In genomic region chr3:154324919-154325318, GRCh38 we compare ENCODE assay signal across 8 cellular contexts. TPM values are rescaled to one million over a fixed set of nuclear protein-coding genes. Genes with fewer than 3 reads are reported as not detected.
DNase-seq lines count a peak whose midpoint lies in the region; ATAC-seq, FAIRE-seq and TF ChIP-seq lines count a peak whose summit lies in the region.

No MANE protein-coding gene starts in this region.

- no peak overlapping the region for H3K56ac ChIP-seq in H1 (replicated peaks; ENCODE audit: insufficient read length, low read depth, low read length)

- H3K79me1 ChIP-seq in H1 (ENCODE audit: low read depth, low read length) (peaks cover 4% of the 10 kb centered on the region; the same call in 1 of the 2 replicates), neuronal stem cell (ENCODE audit: low read depth, low read length) (no peaks in the 10 kb centered on the region)

- H3K9me3 ChIP-seq in DOHH2 (ENCODE audit: control insufficient read depth, insufficient read depth, low read length) (peaks cover 6% of the 10 kb centered on the region), H1 (ENCODE audit: insufficient read depth in 2 of 2, low read depth in 1 of 2, low read length in 1 of 2) (no peaks in the 10 kb centered on the region), neuronal stem cell (replicated peaks in 1 of 2; ENCODE audit: control insufficient read depth in 2 of 2, insufficient read depth in 1 of 2, low read depth in 1 of 2, low read length in 2 of 2) (peaks cover 0 to 27% of the 10 kb centered on the region in 2 donors)

- no peak overlapping the region for H3K18ac ChIP-seq in H1 (ENCODE audit: extremely low read depth, low read length)
- H3K18ac ChIP-seq in neuronal stem cell (ENCODE audit: low read length) = no peak overlapping the region

- 95% methylated on average over 3 of the region's 3 CpGs; no CpG with 5 or more reads in 1 of the 2 experiments for WGBS in H1 (ENCODE audit: extremely low coverage in 1 of 2, insufficient coverage in 1 of 2, insufficient read length in 1 of 2, insufficient replicate concordance in 2 of 2, low coverage in 1 of 2, low lambda C conversion rate in 2 of 2, missing lambda C conversion rate in 1 of 2), 2 experiments
- no CpG with 5 or more reads among the region's 3 CpGs for WGBS in neuronal stem cell (ENCODE audit: extremely low coverage in 2 of 2, insufficient read length in 2 of 2, insufficient replicate concordance in 1 of 2), 2 donors

- ATAC-seq in GM21447 (IDR thresholded peaks at IDR 0.05; ENCODE audit: unreplicated experiment) (no peak), HG02973 (IDR thresholded peaks at IDR 0.05; ENCODE audit: unreplicated experiment) (no peak)

- H3K9ac ChIP-seq in H1 (replicated peaks in 1 of 4; ENCODE audit: extremely low read depth in 1 of 4, low read depth in 3 of 4, low read length in 3 of 4) = no peak overlapping the region
- no peak overlapping the region for H3K9ac ChIP-seq in neuronal stem cell (ENCODE audit: low read depth, low read length, poor library complexity)

- no peak overlapping the region for H2BK20ac ChIP-seq in H1 (ENCODE audit: low read length)

- H3K4ac ChIP-seq in H1 (replicated peaks; ENCODE audit: insufficient read length, low read depth, low read length) (no peak overlapping the region), neuronal stem cell (ENCODE audit: low read length) (no peak overlapping the region)

- no peaks in the 10 kb centered on the region for H3K23me2 ChIP-seq in H1 (ENCODE audit: low read depth, low read length)

- TF ChIP-seq CTCF in DOHH2 (IDR thresholded peaks at IDR 0.05; ENCODE audit: low read depth, low read length, poor library complexity, severe bottlenecking) (no peak), H1 (IDR thresholded peaks at IDR 0.05; ENCODE audit: control extremely low read depth in 1 of 3, insufficient read depth in 1 of 3, low read depth in 1 of 3, low read length in 3 of 3) (no peak)

- no peaks in the 10 kb centered on the region for H3F3A ChIP-seq in DOHH2 (ENCODE audit: control insufficient read depth, insufficient read depth)

- peaks cover 45% of the 10 kb centered on the region for H3K79me2 ChIP-seq in DOHH2 (ENCODE audit: control insufficient read depth, low read length)
- H3K79me2 ChIP-seq in H1 (ENCODE audit: control insufficient read depth in 1 of 2, insufficient read depth in 2 of 2, low read length in 2 of 2) = peaks cover 31 to 42% of the 10 kb centered on the region in 2 experiments

- H3K9me2 ChIP-seq in DOHH2 (replicated peaks; ENCODE audit: control insufficient read depth, low read length) = no peaks in the 10 kb centered on the region

- no peak overlapping the region for H3K27ac ChIP-seq in DOHH2 (ENCODE audit: low read depth, low read length)
- H3K27ac ChIP-seq in H1 (ENCODE audit: low read depth, low read length) = no peak overlapping the region; the same call in 1 of the 2 replicates
- H3K27ac ChIP-seq in neuronal stem cell (replicated peaks; ENCODE audit: low read length) = no peak overlapping the region

- H3K27me3 ChIP-seq in DOHH2 (ENCODE audit: control insufficient read depth, low read length) (no peaks in the 10 kb centered on the region), H1 (replicated peaks in 1 of 4; ENCODE audit: control insufficient read depth in 3 of 4, extremely low read depth in 1 of 4, insufficient read depth in 3 of 4, low read length in 3 of 4) (no peaks in the 10 kb centered on the region), neuronal stem cell (ENCODE audit: control insufficient read depth in 3 of 3, insufficient read depth in 3 of 3, low read depth in 1 of 3, low read length in 3 of 3) (peaks cover 0 to 6% (median 0%) of the 10 kb centered on the region in 3 experiments)

- no peak overlapping the region for H4K8ac ChIP-seq in H1 (ENCODE audit: extremely low read depth, insufficient read depth, low read length)
- H4K8ac ChIP-seq in neuronal stem cell (ENCODE audit: low read depth, low read length) = no peak overlapping the region

- H3K4me3 ChIP-seq in DOHH2 (ENCODE audit: low read length) (peak overlapping the region; percentile 100), H1 (ENCODE audit: extremely low read depth in 1 of 4, insufficient read depth in 2 of 4, low read depth in 3 of 4, low read length in 4 of 4) (peak overlapping the region in 1 of 4 experiments; percentile 95; a peak in 2 of 8 replicates), neuronal stem cell (ENCODE audit: low read length in 2 of 2) (peak overlapping the region in 1 of 2 donors; percentile 76)

- H2BK5ac ChIP-seq in H1 (ENCODE audit: low read depth, low read length) (no peak overlapping the region), neuronal stem cell (ENCODE audit: low read length) (no peak overlapping the region)

- POLR2A ChIA-PET in H1 (lab: Charles Lee; ENCODE audit: partially characterized antibody) = interaction anchor here (0.6 to 1.1 kb wide), 2 partner anchors 10 kb away, joined by 3 read pairs; no protein-coding TSS in a partner anchor
- POLR2A ChIA-PET in HEK293T (lab: Yijun Ruan, JAX) = interaction anchor here (1.0 kb wide), 1 partner anchor 11 kb away, joined by 3 read pairs; no protein-coding TSS in a partner anchor

- H4K5ac ChIP-seq in H1 (ENCODE audit: insufficient read length, low read depth, low read length) = no peak overlapping the region

- no peak for TF ChIP-seq POLR2A in H1 (IDR thresholded peaks at IDR 0.05; ENCODE audit: control extremely low read depth in 1 of 2, low read depth in 2 of 2, low read length in 2 of 2)

- H2BK15ac ChIP-seq in H1 (ENCODE audit: low read length) (no peak overlapping the region), neuronal stem cell (ENCODE audit: low read length) (no peak overlapping the region)

- no peak for FAIRE-seq in H1 (lab: Jason Lieb, UNC)

- H4K20me1 ChIP-seq in DOHH2 (ENCODE audit: control insufficient read depth, insufficient read depth, low read depth, low read length) = no peaks in the 10 kb centered on the region; the same call in 1 of the 2 replicates
- peaks cover 12 to 17% of the 10 kb centered on the region in 2 experiments for H4K20me1 ChIP-seq in H1 (replicated peaks in 1 of 2; ENCODE audit: control insufficient read depth in 1 of 2, insufficient read depth in 2 of 2, low read length in 2 of 2)

- peaks cover 36% of the 10 kb centered on the region for H3K36me3 ChIP-seq in DOHH2 (ENCODE audit: control insufficient read depth, low read length)
- peaks cover 0 to 4% (median 0%) of the 10 kb centered on the region in 4 experiments; a peak in 2 of 8 replicates for H3K36me3 ChIP-seq in H1 (ENCODE audit: control insufficient read depth in 2 of 4, insufficient read depth in 4 of 4, low read length in 3 of 4)
- peaks cover 2 to 30% of the 10 kb centered on the region in 2 donors for H3K36me3 ChIP-seq in neuronal stem cell (replicated peaks in 1 of 2; ENCODE audit: control insufficient read depth in 2 of 2, insufficient read depth in 2 of 2, low read length in 2 of 2)

- H3K23ac ChIP-seq in H1 (ENCODE audit: insufficient read length) (no peak overlapping the region), neuronal stem cell (ENCODE audit: low read depth, low read length, poor library complexity) (no peak overlapping the region)

- H3K14ac ChIP-seq in H1 (ENCODE audit: insufficient read length) (no peak overlapping the region), neuronal stem cell (ENCODE audit: low read length) (no peak overlapping the region)

- no peak overlapping the region for H2BK120ac ChIP-seq in H1 (replicated peaks; ENCODE audit: low read depth, low read length)
- H2BK120ac ChIP-seq in neuronal stem cell (ENCODE audit: low read depth, low read length) = no peak overlapping the region

- H3K4me1 ChIP-seq in DOHH2 (ENCODE audit: control insufficient read depth, low read length) (peaks cover 38% of the 10 kb centered on the region), H1 (replicated peaks in 1 of 4; ENCODE audit: control insufficient read depth in 3 of 4, insufficient read depth in 4 of 4, low read length in 3 of 4) (peaks cover 0 to 10% (median 5%) of the 10 kb centered on the region in 4 experiments; a peak in 4 of 7 replicates), neuronal stem cell (ENCODE audit: control insufficient read depth in 2 of 2, insufficient read depth in 1 of 2, low read depth in 1 of 2, low read length in 2 of 2) (peaks cover 2 to 4% of the 10 kb centered on the region in 2 donors)

- H4K91ac ChIP-seq in H1 (replicated peaks; ENCODE audit: insufficient read length, low read length) = no peak overlapping the region
- H4K91ac ChIP-seq in neuronal stem cell (ENCODE audit: low read depth, low read length, poor library complexity) = no peak overlapping the region

- peak overlapping the region; percentile 85 for H3K4me2 ChIP-seq in DOHH2 (ENCODE audit: low read length)
- peak overlapping the region; percentile 64 to 79; a peak in 2 of 4 replicates for H3K4me2 ChIP-seq in H1 (ENCODE audit: insufficient read depth in 1 of 2, low read depth in 2 of 2, low read length in 2 of 2)
- H3K4me2 ChIP-seq in neuronal stem cell (ENCODE audit: insufficient read depth, low read length, poor library complexity, severe bottlenecking) = no peak overlapping the region

- H2BK12ac ChIP-seq in H1 (ENCODE audit: low read depth, low read length) = no peak overlapping the region
- no peak overlapping the region for H2BK12ac ChIP-seq in neuronal stem cell (ENCODE audit: low read length)

- TF ChIP-seq EP300 in H1 (IDR thresholded peaks at IDR 0.05; ENCODE audit: borderline replicate concordance in 1 of 2, low read depth in 2 of 2, low read length in 2 of 2) = no peak

- H2AK5ac ChIP-seq in H1 (ENCODE audit: low read depth, low read length) (no peak overlapping the region), neuronal stem cell (ENCODE audit: low read depth, low read length) (no peak overlapping the region)

- CTCF ChIA-PET in H1 (lab: Charles Lee; ENCODE audit: partially characterized antibody) (interaction anchor here (0.6 to 1.4 kb wide), 2 partner anchors 10 to 207 kb away, joined by 3 to 8 read pairs; no protein-coding TSS in a partner anchor), HEK293T (lab: Yijun Ruan, JAX) (no interaction called here)

- TF ChIP-seq RAD21 in H1 (IDR thresholded peaks at IDR 0.05 in 1 of 2, conservative IDR thresholded peaks at IDR 0.05 in 1 of 2; ENCODE audit: low read depth in 2 of 2, low read length in 2 of 2) = no peak

- DNase-seq in NCI-H2196 treated with DMSO at 0.1 percent for 48 hours (lab: John Stamatoyannopoulos, UW; ENCODE audit: unreplicated experiment) (peak; percentile 18), H1 (ENCODE audit: low read depth in 1 of 2, low spot score in 2 of 2) (no peak), neuronal stem cell (ENCODE audit: low spot score) (no peak), HEK293T (ENCODE audit: extremely low spot score) (no peak), Ammon's horn (ENCODE audit: low spot score) (no peak)

- H2AFZ ChIP-seq in H1 (ENCODE audit: low read length) = peak overlapping the region; percentile 74
- peak overlapping the region; percentile 80 for H2AFZ ChIP-seq in neuronal stem cell (ENCODE audit: low read length)

RNA-seq across cellular contexts. Expression of gene DHX36, which starts 0.6 kb away (rescaled TPM):
- total RNA-seq in H1 (2021; fragmentation: NEBNext Ultra II Directional; extraction: Animal tissue kit (Norgen Biotek cat#: 25700)) = 112 and 131 TPM in 2 replicates
- 24.0 and 44.9 TPM in 2 replicates for polyA plus RNA-seq in H1 (2011; rRNA removed)
- 48.2 TPM for polyA plus RNA-seq in H1 (2011; cell fraction: cytosol; rRNA removed)
- 21.5 TPM for polyA plus RNA-seq in H1 (2011; cell fraction: nucleus; rRNA removed)
- polyA plus RNA-seq in H1 (2012, experiment 1 of 2) = 55.1 to 83.1 TPM (median 66.4 TPM) in 4 replicates
- polyA plus RNA-seq in H1 (2012, experiment 2 of 2) = 5.1 TPM
- 86.7 TPM for polyA plus RNA-seq in H1 (2013, experiment 1 of 2)
- polyA plus RNA-seq in H1 (2013, experiment 2 of 2) = 89.4 TPM
- 40.8 and 64.1 TPM in 2 replicates for polyA minus RNA-seq in H1 (2011; rRNA and poly(A)+ RNA removed)
- 32.8 TPM for polyA minus RNA-seq in H1 (2011; cell fraction: cytosol; rRNA and poly(A)+ RNA removed)
- 95.0 TPM for polyA minus RNA-seq in H1 (2011; cell fraction: nucleus; rRNA and poly(A)+ RNA removed)
- polyA plus RNA-seq in neuronal stem cell (2013, experiment 1 of 2) = 61.5 TPM
- polyA plus RNA-seq in neuronal stem cell (2013, experiment 2 of 2) = 66.3 TPM
